1 cellular context compared by ENCODE assay signal in the genomic region with DNA sequence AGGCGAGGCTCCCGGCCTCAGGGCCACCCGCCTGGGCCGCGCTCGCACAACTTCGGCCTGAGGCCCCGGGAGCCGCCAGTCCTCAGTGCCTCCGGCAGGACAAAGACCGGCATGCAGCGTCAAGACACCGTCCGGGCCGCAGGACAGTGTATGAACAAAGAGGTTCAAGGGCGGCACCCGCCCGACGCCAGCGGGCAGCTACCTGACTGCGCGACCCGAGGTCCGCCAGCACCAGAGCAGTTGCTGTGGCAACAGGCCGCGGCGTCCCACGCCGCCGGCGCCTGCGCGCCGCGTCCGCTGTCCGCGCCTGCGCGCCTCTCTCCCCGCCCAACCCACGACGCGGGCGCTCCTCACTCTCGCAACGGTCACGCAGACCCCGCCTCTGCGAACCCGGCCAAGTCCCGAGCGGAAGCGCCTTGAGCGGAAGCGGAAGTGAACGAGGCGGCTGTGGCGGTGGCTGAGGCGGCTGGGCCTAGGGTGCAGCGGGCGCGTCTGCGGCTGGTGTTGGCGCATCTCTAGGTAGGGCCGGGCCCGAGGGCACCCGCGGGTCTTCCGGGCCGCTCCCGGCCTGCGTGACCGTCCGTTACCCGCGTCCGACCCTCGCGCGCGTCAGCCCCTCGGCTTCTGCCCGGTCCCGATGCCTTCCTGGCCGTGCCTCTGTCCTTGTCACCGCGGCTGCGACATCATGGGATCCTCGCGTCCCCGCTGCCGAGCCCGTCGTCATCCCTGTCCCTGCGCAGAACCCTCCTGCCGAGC.
A peak's percentile ranks its signal among the peaks of the same experiment; 100 is the strongest.
TF ChIP-seq lines count a peak whose summit lies in the region.

TSS of gene FAM120B (plus strand) at position 435 of the 756 bp plus-strand sequence. CDS start 10,633 bp downstream, outside the sequence.

TF ChIP-seq in HepG2, 621 proteins besides CTCF, POLR2A, EP300 and RAD21 (continued from another document and continues in another):
- TF ChIP-seq, protein P1, sequence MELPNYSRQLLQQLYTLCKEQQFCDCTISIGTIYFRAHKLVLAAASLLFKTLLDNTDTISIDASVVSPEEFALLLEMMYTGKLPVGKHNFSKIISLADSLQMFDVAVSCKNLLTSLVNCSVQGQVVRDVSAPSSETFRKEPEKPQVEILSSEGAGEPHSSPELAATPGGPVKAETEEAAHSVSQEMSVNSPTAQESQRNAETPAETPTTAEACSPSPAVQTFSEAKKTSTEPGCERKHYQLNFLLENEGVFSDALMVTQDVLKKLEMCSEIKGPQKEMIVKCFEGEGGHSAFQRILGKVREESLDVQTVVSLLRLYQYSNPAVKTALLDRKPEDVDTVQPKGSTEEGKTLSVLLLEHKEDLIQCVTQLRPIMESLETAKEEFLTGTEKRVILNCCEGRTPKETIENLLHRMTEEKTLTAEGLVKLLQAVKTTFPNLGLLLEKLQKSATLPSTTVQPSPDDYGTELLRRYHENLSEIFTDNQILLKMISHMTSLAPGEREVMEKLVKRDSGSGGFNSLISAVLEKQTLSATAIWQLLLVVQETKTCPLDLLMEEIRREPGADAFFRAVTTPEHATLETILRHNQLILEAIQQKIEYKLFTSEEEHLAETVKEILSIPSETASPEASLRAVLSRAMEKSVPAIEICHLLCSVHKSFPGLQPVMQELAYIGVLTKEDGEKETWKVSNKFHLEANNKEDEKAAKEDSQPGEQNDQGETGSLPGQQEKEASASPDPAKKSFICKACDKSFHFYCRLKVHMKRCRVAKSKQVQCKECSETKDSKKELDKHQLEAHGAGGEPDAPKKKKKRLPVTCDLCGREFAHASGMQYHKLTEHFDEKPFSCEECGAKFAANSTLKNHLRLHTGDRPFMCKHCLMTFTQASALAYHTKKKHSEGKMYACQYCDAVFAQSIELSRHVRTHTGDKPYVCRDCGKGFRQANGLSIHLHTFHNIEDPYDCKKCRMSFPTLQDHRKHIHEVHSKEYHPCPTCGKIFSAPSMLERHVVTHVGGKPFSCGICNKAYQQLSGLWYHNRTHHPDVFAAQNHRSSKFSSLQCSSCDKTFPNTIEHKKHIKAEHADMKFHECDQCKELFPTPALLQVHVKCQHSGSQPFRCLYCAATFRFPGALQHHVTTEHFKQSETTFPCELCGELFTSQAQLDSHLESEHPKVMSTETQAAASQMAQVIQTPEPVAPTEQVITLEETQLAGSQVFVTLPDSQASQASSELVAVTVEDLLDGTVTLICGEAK (IDR thresholded peaks at IDR 0.05): peak; percentile 55
- TF ChIP-seq, protein P1 (CRISPR knock-in tag; IDR thresholded peaks at IDR 0.05): peak; percentile 91
- TF ChIP-seq SALL2 (CRISPR knock-in tag; IDR thresholded peaks at IDR 0.05): peak; percentile 67; the same call in 1 of the 2 replicates
- 0 out of 2 replicates have a peak, but pooled peaks have one; percentile 49 for TF ChIP-seq ZNF816 (CRISPR knock-in tag; IDR thresholded peaks at IDR 0.05; ENCODE audit: borderline replicate concordance)
- peak; percentile 99 for TF ChIP-seq SPEN (CRISPR knock-in tag; IDR thresholded peaks at IDR 0.05; ENCODE audit: low read depth)
- no peak; the same call in 1 of the 2 replicates for TF ChIP-seq NR2F2 (IDR thresholded peaks at IDR 0.05; ENCODE audit: borderline replicate concordance, low read depth)
- peak; percentile 88; the same call in 1 of the 2 replicates for TF ChIP-seq ZSCAN21 (CRISPR knock-in tag; IDR thresholded peaks at IDR 0.05; ENCODE audit: borderline replicate concordance)
- TF ChIP-seq TEAD3 (CRISPR knock-in tag; optimal IDR thresholded peaks at IDR 0.05; ENCODE audit: borderline replicate concordance): no peak
- TF ChIP-seq, protein P2, sequence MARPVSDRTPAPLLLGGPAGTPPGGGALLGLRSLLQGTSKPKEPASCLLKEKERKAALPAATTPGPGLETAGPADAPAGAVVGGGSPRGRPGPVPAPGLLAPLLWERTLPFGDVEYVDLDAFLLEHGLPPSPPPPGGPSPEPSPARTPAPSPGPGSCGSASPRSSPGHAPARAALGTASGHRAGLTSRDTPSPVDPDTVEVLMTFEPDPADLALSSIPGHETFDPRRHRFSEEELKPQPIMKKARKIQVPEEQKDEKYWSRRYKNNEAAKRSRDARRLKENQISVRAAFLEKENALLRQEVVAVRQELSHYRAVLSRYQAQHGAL (CRISPR knock-in tag; IDR thresholded peaks at IDR 0.05; ENCODE audit: not compliant biosample characterization): peak; percentile 51
- peak; percentile 95 for TF ChIP-seq SP4 (CRISPR knock-in tag; IDR thresholded peaks at IDR 0.05)
- TF ChIP-seq ZNF773 (CRISPR knock-in tag; IDR thresholded peaks at IDR 0.05; ENCODE audit: borderline replicate concordance): peak; percentile 97; the same call in 1 of the 2 replicates
- TF ChIP-seq MBD4 (IDR thresholded peaks at IDR 0.05; ENCODE audit: borderline replicate concordance, low read length): no peak
- TF ChIP-seq ZNF776 (CRISPR knock-in tag; IDR thresholded peaks at IDR 0.05): peak; percentile 97
- TF ChIP-seq TFDP2 (CRISPR knock-in tag; IDR thresholded peaks at IDR 0.05): peak; percentile 82
- peak; percentile 66 for TF ChIP-seq YY1 (IDR thresholded peaks at IDR 0.05; ENCODE audit: insufficient read depth, insufficient replicate concordance, low read depth, low read length)
- peak; percentile 75 for TF ChIP-seq ARNT2 (CRISPR knock-in tag; IDR thresholded peaks at IDR 0.05; ENCODE audit: low read depth)
- TF ChIP-seq GATAD1 (CRISPR knock-in tag; IDR thresholded peaks at IDR 0.05): peak; percentile 95
- 0 out of 2 replicates have a peak, but pooled peaks have one; percentile 18 for TF ChIP-seq SNAPC2 (CRISPR knock-in tag; IDR thresholded peaks at IDR 0.05)
- peak; percentile 29; the same call in 1 of the 2 replicates for TF ChIP-seq ZNF30 (CRISPR knock-in tag; IDR thresholded peaks at IDR 0.05)
- TF ChIP-seq MED8 (CRISPR knock-in tag; IDR thresholded peaks at IDR 0.05; ENCODE audit: insufficient replicate concordance): peak; percentile 60
- TF ChIP-seq ZNF225 (CRISPR knock-in tag; IDR thresholded peaks at IDR 0.05): peak; percentile 92
- TF ChIP-seq GATA4 (IDR thresholded peaks at IDR 0.05; ENCODE audit: borderline replicate concordance, low read depth): peak; percentile 84
- TF ChIP-seq ZMAT3 (CRISPR knock-in tag; conservative IDR thresholded peaks at IDR 0.05): no peak
- TF ChIP-seq HBP1 (CRISPR knock-in tag; IDR thresholded peaks at IDR 0.05; ENCODE audit: low read depth): peak; percentile 79; the same call in 1 of the 2 replicates
- peak; percentile 65 for TF ChIP-seq HNRNPK (IDR thresholded peaks at IDR 0.05; ENCODE audit: low read depth, low read length, poor library complexity, severe bottlenecking)
- TF ChIP-seq TOPORS (CRISPR knock-in tag; IDR thresholded peaks at IDR 0.05): 0 out of 2 replicates have a peak, but pooled peaks have one; percentile 51
- TF ChIP-seq, protein P3, sequence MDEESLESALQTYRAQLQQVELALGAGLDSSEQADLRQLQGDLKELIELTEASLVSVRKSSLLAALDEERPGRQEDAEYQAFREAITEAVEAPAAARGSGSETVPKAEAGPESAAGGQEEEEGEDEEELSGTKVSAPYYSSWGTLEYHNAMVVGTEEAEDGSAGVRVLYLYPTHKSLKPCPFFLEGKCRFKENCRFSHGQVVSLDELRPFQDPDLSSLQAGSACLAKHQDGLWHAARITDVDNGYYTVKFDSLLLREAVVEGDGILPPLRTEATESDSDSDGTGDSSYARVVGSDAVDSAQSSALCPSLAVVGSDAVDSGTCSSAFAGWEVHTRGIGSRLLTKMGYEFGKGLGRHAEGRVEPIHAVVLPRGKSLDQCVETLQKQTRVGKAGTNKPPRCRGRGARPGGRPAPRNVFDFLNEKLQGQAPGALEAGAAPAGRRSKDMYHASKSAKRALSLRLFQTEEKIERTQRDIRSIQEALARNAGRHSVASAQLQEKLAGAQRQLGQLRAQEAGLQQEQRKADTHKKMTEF (CRISPR knock-in tag; IDR thresholded peaks at IDR 0.05): peak; percentile 94
- TF ChIP-seq ZNF619 (CRISPR knock-in tag; IDR thresholded peaks at IDR 0.05): peak; percentile 98
- peak; percentile 13; the same call in 1 of the 2 replicates for TF ChIP-seq ZNF83 (CRISPR knock-in tag; IDR thresholded peaks at IDR 0.05; ENCODE audit: borderline replicate concordance)
- peak; percentile 87; the same call in 1 of the 2 replicates for TF ChIP-seq ZNF570 (CRISPR knock-in tag; IDR thresholded peaks at IDR 0.05; ENCODE audit: borderline replicate concordance)
- peak; percentile 77; the same call in 1 of the 2 replicates for TF ChIP-seq ZNF724P (CRISPR knock-in tag; IDR thresholded peaks at IDR 0.05; ENCODE audit: borderline replicate concordance)
- peak; percentile 86 for TF ChIP-seq MYC (CRISPR knock-in tag; IDR thresholded peaks at IDR 0.05; ENCODE audit: borderline replicate concordance)
- TF ChIP-seq ZNF33A (CRISPR knock-in tag; IDR thresholded peaks at IDR 0.05; ENCODE audit: borderline replicate concordance): no peak
- no peak for TF ChIP-seq NR3C1 (CRISPR knock-in tag; IDR thresholded peaks at IDR 0.05)
- TF ChIP-seq, protein P4, sequence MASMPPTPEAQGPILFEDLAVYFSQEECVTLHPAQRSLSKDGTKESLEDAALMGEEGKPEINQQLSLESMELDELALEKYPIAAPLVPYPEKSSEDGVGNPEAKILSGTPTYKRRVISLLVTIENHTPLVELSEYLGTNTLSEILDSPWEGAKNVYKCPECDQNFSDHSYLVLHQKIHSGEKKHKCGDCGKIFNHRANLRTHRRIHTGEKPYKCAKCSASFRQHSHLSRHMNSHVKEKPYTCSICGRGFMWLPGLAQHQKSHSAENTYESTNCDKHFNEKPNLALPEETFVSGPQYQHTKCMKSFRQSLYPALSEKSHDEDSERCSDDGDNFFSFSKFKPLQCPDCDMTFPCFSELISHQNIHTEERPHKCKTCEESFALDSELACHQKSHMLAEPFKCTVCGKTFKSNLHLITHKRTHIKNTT (CRISPR knock-in tag; IDR thresholded peaks at IDR 0.05): no peak
- TF ChIP-seq ZNF44 (CRISPR knock-in tag; IDR thresholded peaks at IDR 0.05): 0 out of 2 replicates have a peak, but pooled peaks have one; percentile 72
- peak; percentile 92 for TF ChIP-seq ZNF792 (CRISPR knock-in tag; IDR thresholded peaks at IDR 0.05)
- TF ChIP-seq, protein P5, sequence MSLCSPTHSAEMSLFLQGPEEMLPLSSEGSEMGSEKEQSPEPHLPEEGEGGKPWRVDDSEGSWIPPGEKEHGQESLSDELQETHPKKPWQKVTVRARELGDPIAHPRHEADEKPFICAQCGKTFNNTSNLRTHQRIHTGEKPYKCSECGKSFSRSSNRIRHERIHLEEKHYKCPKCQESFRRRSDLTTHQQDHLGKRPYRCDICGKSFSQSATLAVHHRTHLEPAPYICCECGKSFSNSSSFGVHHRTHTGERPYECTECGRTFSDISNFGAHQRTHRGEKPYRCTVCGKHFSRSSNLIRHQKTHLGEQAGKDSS (CRISPR knock-in tag; IDR thresholded peaks at IDR 0.05; ENCODE audit: borderline replicate concordance, low read depth): peak; percentile 94
- TF ChIP-seq ZNF703 (CRISPR knock-in tag; IDR thresholded peaks at IDR 0.05; ENCODE audit: borderline replicate concordance): no peak
- TF ChIP-seq ZNF660 (CRISPR knock-in tag; IDR thresholded peaks at IDR 0.05; ENCODE audit: borderline replicate concordance, low read depth): no peak
